ENCODE assay signal across 29 cellular contexts in the genomic region with DNA sequence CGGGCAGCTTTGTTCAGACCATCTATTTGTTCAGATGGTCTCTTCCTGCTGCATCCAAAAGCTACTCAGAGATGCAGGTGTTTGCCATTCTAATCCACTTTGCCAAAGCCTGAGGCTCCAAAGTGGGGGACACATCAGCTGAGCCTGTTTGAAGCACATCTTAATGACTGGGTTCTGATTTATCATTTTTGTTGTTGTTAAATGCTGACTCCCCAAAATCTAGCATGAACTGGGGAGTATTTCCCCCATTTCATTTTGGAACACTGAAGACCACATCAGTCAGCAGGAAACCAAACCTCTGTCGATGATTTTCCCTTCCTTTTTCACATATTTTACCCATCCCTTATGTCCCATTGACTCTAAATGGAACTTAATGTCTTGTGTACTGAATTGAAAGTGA.
"Had no signal": no experiment of that assay in that cellular context is flagged by ENCODE, and none has a peak within 500 bp of the region (broad histone marks: within the 10 kb centered on the region; RNA-seq: fewer than 3 reads in every experiment).

No MANE protein-coding gene starts in this region.

- H3K27me3 ChIP-seq: ascending aorta, cardiac muscle cell, Peyer's patch, SJSA1 had no signal

- H3K4me1 ChIP-seq: ascending aorta, Peyer's patch, SJSA1 had no signal

- H3K9ac ChIP-seq: KMS-11, SK-N-SH had no signal

- H3K9me3 ChIP-seq: ascending aorta, Peyer's patch, SJSA1, SK-N-SH had no signal

- H3K9me2 ChIP-seq: SK-N-SH had no signal

- H3K4me2 ChIP-seq: KMS-11, SK-N-SH had no signal

- H3K36me3 ChIP-seq: ascending aorta, cardiac muscle cell, Peyer's patch, SJSA1 had no signal

- DNase-seq: activated CD4-positive, alpha-beta T cell treated with anti-CD3 and anti-CD28 coated beads, Interleukin-2, amount 10 ng/mL, durations not matched to agents 24 days and 14 days; activated CD4-positive, alpha-beta T cell treated with anti-CD3 and anti-CD28 coated beads, Interleukin-2, amount 50 U/mL, for 4 hours; activated CD8-positive, alpha-beta T cell treated with anti-CD3 and anti-CD28 coated beads for 36 hours; activated effector memory CD4-positive, alpha-beta T cell treated with anti-CD3 and anti-CD28 coated beads, Interleukin-2, amount 50 U/mL, for 16 hours; activated naive CD4-positive, alpha-beta T cell; activated naive CD4-positive, alpha-beta T cell treated with anti-CD3 and anti-CD28 coated beads, Interleukin-2, amount 50 U/mL, for 16 hours; activated naive CD8-positive, alpha-beta T cell treated with anti-CD3 and anti-CD28 coated beads for 36 hours; activated T-cell treated with anti-CD3 and anti-CD28 coated beads, Interleukin-2, amount 50 U/mL, for 1 hour; activated T-cell treated with anti-CD3 and anti-CD28 coated beads, Interleukin-2, amount 50 U/mL, for 72 hours; amniotic stem cell; NCI-H1048; NCI-H1105 treated with DMSO at 0.1 percent for 48 hours; NCI-H1436; NCI-H1694; NCI-H2029; NCI-H510A; NCI-H526 treated with DMSO at 0.1 percent for 48 hours; NK-92 treated with Interleukin-12 subunit alpha and Interleukin-12 subunit beta, amount 100 ng/mL, for 24 hours; PC-3; Peyer's patch; RPMI8226; SHP77 treated with DMSO at 0.1 percent for 48 hours; SK-N-SH had no signal

- FAIRE-seq: TTC549 had no signal

- H3K4me3 ChIP-seq: ascending aorta, cardiac muscle cell, Peyer's patch, SJSA1 had no signal

- ATAC-seq: activated CD8-positive, alpha-beta T cell treated with anti-CD3 and anti-CD28 coated beads for 36 hours; activated T-cell treated with anti-CD3 and anti-CD28 coated beads, Interleukin-2, amount 50 U/mL, for 72 hours; activated T-helper 17 cell treated with anti-CD3 and anti-CD28 coated beads, Interleukin-2, amount 50 U/mL, for 72 hours; PC-3 had no signal

- H3K27ac ChIP-seq: ascending aorta, cardiac muscle cell, KMS-11, Peyer's patch, SJSA1 had no signal
